ENCODE assay signal across 1 cellular context in the genomic region with DNA sequence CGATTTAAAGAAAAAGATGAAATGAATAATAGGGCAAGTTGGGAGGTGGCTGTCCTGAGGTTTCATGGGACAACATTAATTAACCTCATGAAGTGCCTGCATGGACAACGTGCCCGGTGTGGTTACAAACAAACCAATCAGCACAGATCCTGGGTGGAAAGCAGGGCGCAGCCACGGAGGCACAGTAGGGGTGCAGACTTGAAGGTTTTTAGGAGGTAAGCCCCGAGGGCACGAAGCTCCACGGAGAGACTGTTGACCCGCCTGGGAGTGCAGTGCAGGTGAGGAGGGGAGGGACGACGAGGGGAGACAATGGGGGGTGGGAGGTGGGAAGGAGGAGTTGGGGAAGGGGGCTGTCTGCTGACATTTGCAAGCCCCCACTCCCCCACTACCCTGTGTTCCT.
TF ChIP-seq lines count a peak whose summit lies in the region.

No MANE protein-coding gene starts in this region.

TF ChIP-seq in HCT116, 20 proteins besides CTCF, POLR2A, EP300 and RAD21 (continued from another document):
- TF ChIP-seq TCF7L2 (IDR thresholded peaks at IDR 0.05; ENCODE audit: borderline replicate concordance, extremely low read depth, insufficient read depth, insufficient read length) = no peak
- TF ChIP-seq ZFX (IDR thresholded peaks at IDR 0.05) = no peak
- TF ChIP-seq, protein P1, sequence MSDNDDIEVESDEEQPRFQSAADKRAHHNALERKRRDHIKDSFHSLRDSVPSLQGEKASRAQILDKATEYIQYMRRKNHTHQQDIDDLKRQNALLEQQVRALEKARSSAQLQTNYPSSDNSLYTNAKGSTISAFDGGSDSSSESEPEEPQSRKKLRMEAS (IDR thresholded peaks at IDR 0.05) = no peak
- TF ChIP-seq ATF3 (IDR thresholded peaks at IDR 0.05) = no peak
- TF ChIP-seq, protein P2, sequence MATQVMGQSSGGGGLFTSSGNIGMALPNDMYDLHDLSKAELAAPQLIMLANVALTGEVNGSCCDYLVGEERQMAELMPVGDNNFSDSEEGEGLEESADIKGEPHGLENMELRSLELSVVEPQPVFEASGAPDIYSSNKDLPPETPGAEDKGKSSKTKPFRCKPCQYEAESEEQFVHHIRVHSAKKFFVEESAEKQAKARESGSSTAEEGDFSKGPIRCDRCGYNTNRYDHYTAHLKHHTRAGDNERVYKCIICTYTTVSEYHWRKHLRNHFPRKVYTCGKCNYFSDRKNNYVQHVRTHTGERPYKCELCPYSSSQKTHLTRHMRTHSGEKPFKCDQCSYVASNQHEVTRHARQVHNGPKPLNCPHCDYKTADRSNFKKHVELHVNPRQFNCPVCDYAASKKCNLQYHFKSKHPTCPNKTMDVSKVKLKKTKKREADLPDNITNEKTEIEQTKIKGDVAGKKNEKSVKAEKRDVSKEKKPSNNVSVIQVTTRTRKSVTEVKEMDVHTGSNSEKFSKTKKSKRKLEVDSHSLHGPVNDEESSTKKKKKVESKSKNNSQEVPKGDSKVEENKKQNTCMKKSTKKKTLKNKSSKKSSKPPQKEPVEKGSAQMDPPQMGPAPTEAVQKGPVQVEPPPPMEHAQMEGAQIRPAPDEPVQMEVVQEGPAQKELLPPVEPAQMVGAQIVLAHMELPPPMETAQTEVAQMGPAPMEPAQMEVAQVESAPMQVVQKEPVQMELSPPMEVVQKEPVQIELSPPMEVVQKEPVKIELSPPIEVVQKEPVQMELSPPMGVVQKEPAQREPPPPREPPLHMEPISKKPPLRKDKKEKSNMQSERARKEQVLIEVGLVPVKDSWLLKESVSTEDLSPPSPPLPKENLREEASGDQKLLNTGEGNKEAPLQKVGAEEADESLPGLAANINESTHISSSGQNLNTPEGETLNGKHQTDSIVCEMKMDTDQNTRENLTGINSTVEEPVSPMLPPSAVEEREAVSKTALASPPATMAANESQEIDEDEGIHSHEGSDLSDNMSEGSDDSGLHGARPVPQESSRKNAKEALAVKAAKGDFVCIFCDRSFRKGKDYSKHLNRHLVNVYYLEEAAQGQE (IDR thresholded peaks at IDR 0.05; ENCODE audit: low read depth) = no peak
- no peak for TF ChIP-seq EGR1 (IDR thresholded peaks at IDR 0.05; ENCODE audit: low read depth)
